8 cellular contexts compared by ENCODE assay signal in the genomic region with DNA sequence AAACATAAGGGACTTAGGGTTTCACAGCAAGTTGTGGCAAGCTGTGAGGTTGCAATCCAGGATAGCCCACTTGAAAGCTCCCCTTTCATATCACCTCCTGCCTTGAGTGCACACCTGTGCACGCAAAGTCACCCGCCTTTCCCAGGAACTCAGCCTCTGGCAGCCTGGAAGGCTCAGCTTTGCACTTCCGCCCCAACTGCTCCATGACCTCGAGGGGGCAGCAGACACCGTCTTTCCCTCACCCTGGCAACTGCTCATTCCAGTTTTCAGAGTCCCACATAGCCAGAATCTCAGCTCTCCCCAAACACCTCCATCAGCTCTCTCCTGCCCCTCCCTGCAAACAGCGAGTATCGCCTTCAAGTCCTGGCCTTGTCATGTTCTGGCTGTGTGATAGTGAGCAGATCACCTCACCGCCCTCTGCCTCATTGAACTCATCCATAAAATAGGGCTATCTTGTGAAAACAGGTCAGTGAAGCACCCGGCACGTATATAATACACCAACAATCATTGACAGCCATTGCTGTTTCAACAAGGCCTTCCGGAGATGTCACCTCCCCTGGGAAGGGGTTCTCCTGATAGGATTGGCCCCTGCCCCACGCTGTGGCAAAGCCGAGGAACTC. TPM values are rescaled to one million over a fixed set of nuclear protein-coding genes. Genes with fewer than 3 reads are reported as not detected.
DNase-seq lines count a peak whose midpoint lies in the region; ATAC-seq and TF ChIP-seq lines count a peak whose summit lies in the region.

No MANE protein-coding gene starts in this region.

- peak; percentile 96 for TF ChIP-seq CTCF in HFF-Myc (IDR thresholded peaks at IDR 0.05; ENCODE audit: low read depth, low read length, missing control alignments)

- no peak overlapping the region for H3K4me3 ChIP-seq in HFF-Myc (replicated peaks; ENCODE audit: low read depth, low read length)

- ATAC-seq in left colon (peak; percentile 63), HG02588 (IDR thresholded peaks at IDR 0.05; ENCODE audit: unreplicated experiment) (no peak)

- DNase-seq in C1 segment of cervical spinal cord (lab: John Stamatoyannopoulos, UW) (peak in 12 of 14 donors; percentile 30 to 85 (median 67)), HFF-Myc (ENCODE audit: extremely low read depth, low read depth) (peak; percentile 89), NCI-H510A treated with DMSO at 0.1 percent for 48 hours (lab: John Stamatoyannopoulos, UW) (peak; percentile 86), cerebellar cortex (ENCODE audit: low spot score) (peak; percentile 97), left colon (peak; percentile 83 to 90)
- DNase-seq in activated CD4-positive, alpha-beta T cell treated with anti-CD3 and anti-CD28 coated beads for 24 hours (ENCODE audit: low read depth in 2 of 2): peak; percentile 68 to 72
- peak; percentile 81 for DNase-seq in stimulated activated CD4-positive, alpha-beta T cell treated with anti-CD3 and anti-CD28 coated beads, Interleukin-4, amount 100 ng/mL, for 1 hour

- intact Hi-C loops in left colon (cut with DNase I, micrococcal nuclease): loop anchor here (2.0 to 10.0 kb wide), 3 partner anchors 153 to 323 kb away; no protein-coding TSS in a partner anchor

RNA-seq across cellular contexts. Expression of a gene that starts 32.2 kb away (rescaled TPM):
- 10 to 100 TPM; 68.0 to 78.7 TPM for total RNA-seq in left colon
